Comparison of ENCODE assay signal across 30 cellular contexts in the genomic region with DNA sequence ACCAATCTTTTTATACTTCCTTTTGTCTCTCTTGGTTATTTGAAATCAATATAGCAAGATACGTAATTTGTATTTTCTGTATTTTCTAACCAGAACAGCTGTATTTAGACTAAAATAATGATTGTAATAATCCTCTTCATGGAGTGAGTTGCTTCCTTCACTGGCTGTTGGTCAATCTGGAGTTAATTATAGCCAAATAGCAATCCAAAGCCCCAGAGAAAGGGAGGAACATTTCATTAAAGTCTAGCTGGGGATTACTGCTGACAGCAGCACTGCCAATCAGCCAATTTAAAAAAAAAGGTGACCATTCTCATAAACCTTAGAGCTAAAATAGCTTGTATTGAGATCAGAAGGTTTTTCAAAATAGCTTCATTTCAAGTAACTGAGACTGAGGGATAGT.
"Had no signal": no experiment of that assay in that cellular context is flagged by ENCODE, and none has a peak within 500 bp of the region (broad histone marks: within the 10 kb centered on the region; RNA-seq: fewer than 3 reads in every experiment).

No MANE protein-coding gene starts in this region.

- ATAC-seq: activated T-cell treated with anti-CD3 and anti-CD28 coated beads, Interleukin-2, amount 50 U/mL, for 72 hours; body of pancreas; left cardiac atrium; naive thymus-derived CD4-positive, alpha-beta T cell; sciatic nerve; stimulated activated memory B cell treated with anti-CD40 and anti-IgM and Interleukin-4, amounts not matched to agents 10 μg/mL and 1 μg/mL and 100 μg/mL, for 72 hours; upper lobe of right lung had no signal

- H3K36me3 Mint-ChIP-seq: activated naive CD8-positive, alpha-beta T cell; stimulated activated memory B cell treated with anti-CD40 and anti-IgM and Interleukin-4, amounts not matched to agents 10 μg/mL and 1 μg/mL and 100 μg/mL, for 72 hours had no signal

- H3K36me3 ChIP-seq: adrenal gland, cardiac muscle cell, colonic mucosa, esophagus squamous epithelium, suprapubic skin, tibial artery, upper lobe of right lung had no signal

- H3K27ac ChIP-seq: adrenal gland, body of pancreas, cardiac muscle cell, colonic mucosa, epithelial cell of prostate, esophagus squamous epithelium, skin epidermis, suprapubic skin, tibial artery, upper lobe of right lung, VCaP had no signal

- H3K4me1 ChIP-seq: adrenal gland, body of pancreas, colonic mucosa, esophagus squamous epithelium, suprapubic skin, tibial artery, upper lobe of right lung had no signal

- H3K27ac Mint-ChIP-seq: activated naive CD8-positive, alpha-beta T cell; activated T-cell treated with anti-CD3 and anti-CD28 coated beads, Interleukin-2, amount 50 U/mL, for 72 hours; naive thymus-derived CD4-positive, alpha-beta T cell; progenitor cell of endocrine pancreas; stimulated activated memory B cell treated with anti-CD40 and anti-IgM and Interleukin-4, amounts not matched to agents 10 μg/mL and 1 μg/mL and 100 μg/mL, for 72 hours had no signal

- DNase-seq: activated CD4-positive, alpha-beta T cell treated with anti-CD3 and anti-CD28 coated beads for 4 hours; activated CD4-positive, alpha-beta T cell treated with anti-CD3 and anti-CD28 coated beads, Interleukin-2, amount 50 U/mL, for 4 hours; activated naive CD4-positive, alpha-beta T cell; activated T-cell treated with anti-CD3 and anti-CD28 coated beads for 4 hours; activated T-cell treated with anti-CD3 and anti-CD28 coated beads, Interleukin-2, amount 50 U/mL, for 72 hours; adrenal gland; aorta; body of pancreas; cerebellar nuclear complex; colonic mucosa; effector CD8-positive, alpha-beta T cell; esophagus squamous epithelium; head of caudate nucleus; hippocampal formation; left cardiac atrium; midbrain; naive thymus-derived CD4-positive, alpha-beta T cell; stimulated activated CD4-positive, alpha-beta T cell treated with anti-CD3 and anti-CD28 coated beads, Interleukin-12 subunit alpha, Interleukin-12 subunit beta, amount 100 ng/mL, for 4 hours; stimulated activated CD4-positive, alpha-beta T cell treated with anti-CD3 and anti-CD28 coated beads, Interleukin-4, amount 100 ng/mL, for 24 hours; tibial artery; upper lobe of right lung had no signal

- H3K4me1 Mint-ChIP-seq: naive thymus-derived CD4-positive, alpha-beta T cell; stimulated activated memory B cell treated with anti-CD40 and anti-IgM and Interleukin-4, amounts not matched to agents 10 μg/mL and 1 μg/mL and 100 μg/mL, for 72 hours had no signal

- H3K4me3 ChIP-seq: adrenal gland, body of pancreas, cardiac muscle cell, colonic mucosa, esophagus squamous epithelium, skin epidermis, suprapubic skin, tibial artery, upper lobe of right lung had no signal

- H3K4me3 Mint-ChIP-seq: activated naive CD8-positive, alpha-beta T cell; activated T-cell treated with anti-CD3 and anti-CD28 coated beads, Interleukin-2, amount 50 U/mL, for 72 hours; naive thymus-derived CD4-positive, alpha-beta T cell; stimulated activated memory B cell treated with anti-CD40 and anti-IgM and Interleukin-4, amounts not matched to agents 10 μg/mL and 1 μg/mL and 100 μg/mL, for 72 hours had no signal

- H3K27me3 ChIP-seq: adrenal gland, body of pancreas, cardiac muscle cell, colonic mucosa, esophagus squamous epithelium, suprapubic skin, tibial artery, upper lobe of right lung had no signal

- H3K9me3 ChIP-seq: adrenal gland, body of pancreas, colonic mucosa, esophagus squamous epithelium, suprapubic skin, tibial artery, upper lobe of right lung had no signal
